15 cellular contexts compared by ENCODE assay signal in the genomic region with DNA sequence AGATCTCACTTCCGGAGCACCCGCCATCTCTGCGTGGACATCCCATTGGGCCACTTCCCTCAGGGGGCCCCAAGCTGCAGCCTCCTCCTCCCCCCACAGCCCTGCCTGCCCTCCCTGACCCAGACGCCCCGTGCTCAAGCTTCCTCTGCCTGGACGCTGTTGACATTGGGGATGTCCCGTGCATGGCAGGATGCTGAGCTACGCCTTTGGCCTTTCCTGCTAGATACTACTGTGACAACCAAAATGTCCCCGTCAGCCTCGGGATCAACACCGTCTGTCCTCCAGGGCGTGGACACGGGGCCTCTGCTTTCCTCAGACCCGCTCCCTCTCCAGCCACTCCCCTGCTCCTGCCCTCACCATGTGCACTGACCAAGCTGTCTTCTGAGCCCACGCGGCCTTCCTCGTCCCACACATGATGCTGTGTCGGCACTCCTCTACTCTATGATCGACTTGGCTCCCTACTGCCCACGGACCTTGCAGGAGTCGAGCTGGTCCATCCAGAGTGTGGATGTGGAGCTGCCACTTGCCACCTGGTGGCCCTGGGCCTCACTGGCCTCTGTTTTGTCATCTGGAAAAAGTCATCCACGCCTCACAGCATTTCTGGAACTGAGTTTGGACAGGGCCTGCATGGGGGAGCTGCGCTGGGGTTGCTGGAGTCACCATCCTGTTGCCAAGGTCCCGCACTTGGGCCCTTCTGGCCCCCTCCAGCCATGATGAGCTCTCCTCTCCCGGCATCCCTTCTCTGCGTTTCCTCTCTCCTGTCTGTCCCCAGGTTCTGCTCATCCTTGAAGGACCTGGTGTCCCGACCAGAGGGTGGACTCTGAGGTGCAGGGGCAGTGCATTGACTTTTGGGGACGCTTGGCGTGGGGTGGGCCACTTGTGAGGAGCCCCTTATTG.
DNase-seq lines count a peak whose midpoint lies in the region; ATAC-seq, FAIRE-seq and TF ChIP-seq lines count a peak whose summit lies in the region.
"Had no signal": no experiment of that assay in that cellular context is flagged by ENCODE, and none has a peak within 500 bp of the region (broad histone marks: within the 10 kb centered on the region; RNA-seq: fewer than 3 reads in every experiment).

No MANE protein-coding gene starts in this region.

- H3K27me3 Mint-ChIP-seq in astrocyte (ENCODE audit: low read depth, unreplicated experiment) (peaks cover 15% of the 10 kb centered on the region), type B pancreatic cell (no peaks in the 10 kb centered on the region)

- H3K27ac Mint-ChIP-seq in astrocyte (ENCODE audit: unreplicated experiment) (peak overlapping the region; percentile 88), type B pancreatic cell (peak overlapping the region; percentile 73)

- H3K4me2 ChIP-seq in astrocyte (ENCODE audit: low read length) = peak overlapping the region; percentile 79

- H3K9me3 Mint-ChIP-seq in astrocyte (ENCODE audit: unreplicated experiment) (no peaks in the 10 kb centered on the region), type B pancreatic cell (no peaks in the 10 kb centered on the region)
- H3K9me3 Mint-ChIP-seq: IgD-negative memory B cell, mesothelial cell of epicardium had no signal

- H3K4me3 Mint-ChIP-seq in astrocyte (ENCODE audit: unreplicated experiment) (no peak overlapping the region), type B pancreatic cell (peak overlapping the region; percentile 78)

- H4K20me1 ChIP-seq in astrocyte (ENCODE audit: insufficient read depth, low read length) = peaks cover 80% of the 10 kb centered on the region

- WGBS in liver = 82% methylated on average over 29 of the region's 29 CpGs
- 83 to 94% methylated on average over 13 to 15 of the region's 29 CpGs for WGBS in gastroesophageal sphincter (ENCODE audit: low coverage in 1 of 2), 2 donors

- ATAC-seq in gastroesophageal sphincter (no peak), HG03457 (IDR thresholded peaks at IDR 0.05; ENCODE audit: unreplicated experiment) (no peak)
- ATAC-seq: psoas muscle had no signal

- no peak for TF ChIP-seq EP300 in gastroesophageal sphincter (IDR thresholded peaks at IDR 0.05)

- no peak for DNase-seq in astrocyte (ENCODE audit: low read depth)
- no peak for DNase-seq in type B pancreatic cell (ENCODE audit: extremely low spot score, unreplicated experiment)
- no peak for DNase-seq in SKM-1 (lab: John Stamatoyannopoulos, UW; ENCODE audit: unreplicated experiment)
- DNase-seq: NCI-H1092, psoas muscle, SW 1271, testis had no signal

- no peak for TF ChIP-seq POLR2A in gastroesophageal sphincter (IDR thresholded peaks at IDR 0.05)

- peaks cover 49% of the 10 kb centered on the region for H3K4me1 ChIP-seq in HUES48 (ENCODE audit: control insufficient read depth, insufficient read depth, low read length)
- H3K4me1 ChIP-seq in astrocyte (ENCODE audit: insufficient read depth, low read length) = peaks cover 30% of the 10 kb centered on the region
- peaks cover 5 to 27% (median 16%) of the 10 kb centered on the region in 4 donors for H3K4me1 ChIP-seq in liver (ENCODE audit: control insufficient read depth in 4 of 4, insufficient read depth in 4 of 4, low read length in 3 of 4)
- peaks cover 0 to 20% (median 14%) of the 10 kb centered on the region in 3 donors for H3K4me1 ChIP-seq in gastroesophageal sphincter

- H3K36me3 Mint-ChIP-seq in astrocyte (ENCODE audit: low read depth, unreplicated experiment) = no peaks in the 10 kb centered on the region
- H3K36me3 Mint-ChIP-seq in type B pancreatic cell = no peaks in the 10 kb centered on the region
- H3K36me3 Mint-ChIP-seq: IgD-negative memory B cell, mesothelial cell of epicardium had no signal

- H3K27ac ChIP-seq in HUES48 (ENCODE audit: low read depth, low read length) (peak overlapping the region; percentile 81), astrocyte (ENCODE audit: low read depth, low read length) (no peak overlapping the region), liver (ENCODE audit: low read depth in 1 of 2, low read length in 2 of 2) (no peak overlapping the region), gastroesophageal sphincter (no peak overlapping the region)
- H3K27ac ChIP-seq: ascending aorta, psoas muscle, testis had no signal

- H2AFZ ChIP-seq in astrocyte (ENCODE audit: low read depth, low read length) = no peak overlapping the region

- H3K9ac ChIP-seq in HUES48 (ENCODE audit: low read depth, low read length) = no peak overlapping the region
- H3K9ac ChIP-seq in astrocyte (ENCODE audit: low read length) = no peak overlapping the region
- H3K9ac ChIP-seq in liver (ENCODE audit: low read depth in 1 of 2, low read length in 2 of 2) = no peak overlapping the region

- H3K79me2 ChIP-seq in astrocyte (ENCODE audit: insufficient read depth, low read length) = no peaks in the 10 kb centered on the region

- H3K4me1 Mint-ChIP-seq in astrocyte (ENCODE audit: low read depth, unreplicated experiment) (peaks cover 23% of the 10 kb centered on the region), type B pancreatic cell (ENCODE audit: unreplicated experiment) (peaks cover 43% of the 10 kb centered on the region)

- H3K9me3 ChIP-seq in HUES48 (ENCODE audit: control insufficient read depth, insufficient read depth, low read length) (no peaks in the 10 kb centered on the region), astrocyte (ENCODE audit: insufficient read depth, low read depth, low read length) (peaks cover 6% of the 10 kb centered on the region), liver (ENCODE audit: control insufficient read depth in 4 of 4, low read length in 3 of 4) (no peaks in the 10 kb centered on the region), gastroesophageal sphincter (no peaks in the 10 kb centered on the region)
- H3K9me3 ChIP-seq: ascending aorta, psoas muscle, testis had no signal

- no peak for TF ChIP-seq RAD21 in liver (IDR thresholded peaks at IDR 0.05)

- no peaks in the 10 kb centered on the region for H3K36me3 ChIP-seq in HUES48 (ENCODE audit: control insufficient read depth, insufficient read depth, low read length)
- H3K36me3 ChIP-seq in astrocyte (ENCODE audit: insufficient read depth, low read length) = no peaks in the 10 kb centered on the region
- H3K36me3 ChIP-seq in liver (ENCODE audit: control insufficient read depth in 4 of 4, insufficient read depth in 3 of 4, low read depth in 1 of 4, low read length in 3 of 4) = no peaks in the 10 kb centered on the region
- H3K36me3 ChIP-seq in gastroesophageal sphincter = no peaks in the 10 kb centered on the region
- H3K36me3 ChIP-seq: ascending aorta had no signal

- FAIRE-seq in astrocyte (lab: Jason Lieb, UNC) = no peak
- FAIRE-seq: GM12892 had no signal

- H3K4me3 ChIP-seq in HUES48 (ENCODE audit: low read depth, low read length) (peak overlapping the region; percentile 50; the same call in 1 of the 2 replicates), astrocyte (ENCODE audit: insufficient read depth, low read depth, low read length) (no peak overlapping the region), liver (ENCODE audit: low read depth in 1 of 3, low read length in 3 of 3) (no peak overlapping the region), gastroesophageal sphincter (no peak overlapping the region)
- H3K4me3 ChIP-seq: ascending aorta, psoas muscle, testis had no signal

- H3K27me3 ChIP-seq in HUES48 (ENCODE audit: control insufficient read depth, insufficient read depth, low read length) (peaks cover 58% of the 10 kb centered on the region), astrocyte (ENCODE audit: insufficient read depth, low read length) (no peaks in the 10 kb centered on the region), liver (ENCODE audit: control insufficient read depth in 4 of 4, insufficient read depth in 4 of 4, low read length in 3 of 4) (no peaks in the 10 kb centered on the region), gastroesophageal sphincter (no peaks in the 10 kb centered on the region)
- H3K27me3 ChIP-seq: testis had no signal

- TF ChIP-seq CTCF in astrocyte (IDR thresholded peaks at IDR 0.05; ENCODE audit: insufficient read depth, low read depth, low read length) (no peak), liver (IDR thresholded peaks at IDR 0.05; ENCODE audit: low read depth, low read length, missing input control) (no peak), type B pancreatic cell (conservative IDR thresholded peaks at IDR 0.05) (peak; percentile 24), gastroesophageal sphincter (IDR thresholded peaks at IDR 0.05) (no peak)

TF ChIP-seq in liver, 16 proteins besides CTCF, POLR2A, EP300 and RAD21:
- TF ChIP-seq, protein P1, sequence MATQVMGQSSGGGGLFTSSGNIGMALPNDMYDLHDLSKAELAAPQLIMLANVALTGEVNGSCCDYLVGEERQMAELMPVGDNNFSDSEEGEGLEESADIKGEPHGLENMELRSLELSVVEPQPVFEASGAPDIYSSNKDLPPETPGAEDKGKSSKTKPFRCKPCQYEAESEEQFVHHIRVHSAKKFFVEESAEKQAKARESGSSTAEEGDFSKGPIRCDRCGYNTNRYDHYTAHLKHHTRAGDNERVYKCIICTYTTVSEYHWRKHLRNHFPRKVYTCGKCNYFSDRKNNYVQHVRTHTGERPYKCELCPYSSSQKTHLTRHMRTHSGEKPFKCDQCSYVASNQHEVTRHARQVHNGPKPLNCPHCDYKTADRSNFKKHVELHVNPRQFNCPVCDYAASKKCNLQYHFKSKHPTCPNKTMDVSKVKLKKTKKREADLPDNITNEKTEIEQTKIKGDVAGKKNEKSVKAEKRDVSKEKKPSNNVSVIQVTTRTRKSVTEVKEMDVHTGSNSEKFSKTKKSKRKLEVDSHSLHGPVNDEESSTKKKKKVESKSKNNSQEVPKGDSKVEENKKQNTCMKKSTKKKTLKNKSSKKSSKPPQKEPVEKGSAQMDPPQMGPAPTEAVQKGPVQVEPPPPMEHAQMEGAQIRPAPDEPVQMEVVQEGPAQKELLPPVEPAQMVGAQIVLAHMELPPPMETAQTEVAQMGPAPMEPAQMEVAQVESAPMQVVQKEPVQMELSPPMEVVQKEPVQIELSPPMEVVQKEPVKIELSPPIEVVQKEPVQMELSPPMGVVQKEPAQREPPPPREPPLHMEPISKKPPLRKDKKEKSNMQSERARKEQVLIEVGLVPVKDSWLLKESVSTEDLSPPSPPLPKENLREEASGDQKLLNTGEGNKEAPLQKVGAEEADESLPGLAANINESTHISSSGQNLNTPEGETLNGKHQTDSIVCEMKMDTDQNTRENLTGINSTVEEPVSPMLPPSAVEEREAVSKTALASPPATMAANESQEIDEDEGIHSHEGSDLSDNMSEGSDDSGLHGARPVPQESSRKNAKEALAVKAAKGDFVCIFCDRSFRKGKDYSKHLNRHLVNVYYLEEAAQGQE (IDR thresholded peaks at IDR 0.05) = no peak
- peak; percentile 93 for TF ChIP-seq NR2F2 (IDR thresholded peaks at IDR 0.05)
- TF ChIP-seq, protein P2, sequence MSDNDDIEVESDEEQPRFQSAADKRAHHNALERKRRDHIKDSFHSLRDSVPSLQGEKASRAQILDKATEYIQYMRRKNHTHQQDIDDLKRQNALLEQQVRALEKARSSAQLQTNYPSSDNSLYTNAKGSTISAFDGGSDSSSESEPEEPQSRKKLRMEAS (IDR thresholded peaks at IDR 0.05) = no peak
- peak in 1 of 2 donors; percentile 16 for TF ChIP-seq RXRA (IDR thresholded peaks at IDR 0.05)
